Comparison of ENCODE assay signal across 22 cellular contexts in the genomic region with DNA sequence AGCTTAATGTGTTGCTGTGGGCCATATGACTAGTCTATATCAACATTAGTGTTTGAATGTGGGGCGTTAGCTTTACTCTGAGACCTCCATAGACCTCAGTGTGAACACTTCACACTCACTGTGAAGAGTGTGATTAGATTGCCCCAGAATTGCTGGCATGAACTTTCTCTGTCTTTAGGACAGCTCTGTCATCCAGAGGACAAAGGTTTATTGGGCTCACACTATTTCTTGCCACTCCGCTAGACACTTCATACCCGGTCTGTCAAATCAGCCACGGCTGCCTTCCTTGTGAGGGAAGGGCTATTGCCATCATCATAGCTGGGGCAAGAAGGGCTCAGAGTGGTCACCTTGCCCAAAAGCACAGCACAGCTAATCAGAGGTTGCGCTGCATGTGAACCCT.
"Had no signal": no experiment of that assay in that cellular context is flagged by ENCODE, and none has a peak within 500 bp of the region (broad histone marks: within the 10 kb centered on the region; RNA-seq: fewer than 3 reads in every experiment).

No MANE protein-coding gene starts in this region.

- DNase-seq: cerebellar nuclear complex; dermis blood vessel endothelial cell; erythroblast; foreskin melanocyte; head of caudate nucleus; hypothalamus; mammary epithelial cell; natural killer cell; nucleus accumbens; pancreas; sigmoid colon; stimulated activated CD4-positive, alpha-beta T cell treated with anti-CD3 and anti-CD28 coated beads, Interleukin-2, amount 100 ng/mL, for 24 hours; stimulated activated CD4-positive, alpha-beta T cell treated with anti-CD3 and anti-CD28 coated beads, Interleukin-4, amount 100 ng/mL, for 4 hours; stimulated activated naive B cell treated with anti-CD40 and anti-IgM and Interleukin-4, amounts not matched to agents 10 μg/mL and 1 μg/mL and 100 μg/mL, for 72 hours; stimulated activated naive CD8-positive, alpha-beta T cell treated with anti-CD3 and anti-CD28 coated beads, Interleukin-15, amount 100 ng/mL, for 72 hours; testis; upper lobe of right lung had no signal

- ATAC-seq: natural killer cell; pancreas; stimulated activated naive B cell treated with anti-CD40 and anti-IgM and Interleukin-4, amounts not matched to agents 10 μg/mL and 1 μg/mL and 100 μg/mL, for 72 hours; stimulated activated naive CD8-positive, alpha-beta T cell treated with anti-CD3 and anti-CD28 coated beads, Interleukin-15, amount 100 ng/mL, for 72 hours; upper lobe of right lung had no signal

- H3K9me3 Mint-ChIP-seq: natural killer cell, neural crest cell had no signal

- H3K9me3 ChIP-seq: pancreas, prostate gland, sigmoid colon, testis, tibial nerve, upper lobe of right lung, vagina had no signal

- H3K27ac ChIP-seq: pancreas, prostate gland, sigmoid colon, skin epidermis, testis, tibial nerve, upper lobe of right lung, vagina had no signal

- H3K4me3 ChIP-seq: pancreas, prostate gland, sigmoid colon, skin epidermis, testis, tibial nerve, upper lobe of right lung, vagina had no signal

- H3K27ac Mint-ChIP-seq: natural killer cell; stimulated activated naive B cell treated with anti-CD40 and anti-IgM and Interleukin-4, amounts not matched to agents 10 μg/mL and 1 μg/mL and 100 μg/mL, for 72 hours; stimulated activated naive CD8-positive, alpha-beta T cell treated with anti-CD3 and anti-CD28 coated beads, Interleukin-15, amount 100 ng/mL, for 72 hours had no signal

- H3K36me3 ChIP-seq: pancreas, prostate gland, sigmoid colon, tibial nerve, upper lobe of right lung, vagina had no signal

- H3K36me3 Mint-ChIP-seq: natural killer cell; stimulated activated naive B cell treated with anti-CD40 and anti-IgM and Interleukin-4, amounts not matched to agents 10 μg/mL and 1 μg/mL and 100 μg/mL, for 72 hours had no signal

- H3K27me3 ChIP-seq: pancreas, sigmoid colon, testis, tibial nerve, upper lobe of right lung, vagina had no signal

- H3K4me1 ChIP-seq: pancreas, prostate gland, sigmoid colon, testis, tibial nerve, vagina had no signal
